Comparison of ENCODE assay signal across 18 cellular contexts in the genomic region with DNA sequence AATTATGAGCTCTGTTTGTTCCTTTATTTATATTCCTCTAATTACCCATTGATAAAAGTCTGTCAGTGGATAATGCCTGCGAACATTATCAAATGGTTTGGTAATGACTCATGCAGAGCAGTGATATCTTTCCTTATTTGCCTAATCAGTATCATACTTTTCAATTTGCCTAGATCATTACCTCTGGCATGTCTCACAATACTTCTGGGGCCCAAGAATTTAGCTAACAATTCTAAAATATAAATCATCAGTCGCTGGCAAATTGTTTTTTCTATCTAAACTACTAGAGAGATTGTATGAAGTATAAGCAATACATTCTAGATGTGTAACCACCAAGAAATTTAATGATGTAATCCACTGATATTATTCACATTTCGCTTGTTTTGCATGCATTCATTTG.
DNase-seq lines count a peak whose midpoint lies in the region; ATAC-seq, FAIRE-seq and TF ChIP-seq lines count a peak whose summit lies in the region.
"Had no signal": no experiment of that assay in that cellular context is flagged by ENCODE, and none has a peak within 500 bp of the region (broad histone marks: within the 10 kb centered on the region; RNA-seq: fewer than 3 reads in every experiment).

No MANE protein-coding gene starts in this region.

- H3K4me2 ChIP-seq in SK-N-SH (no peak overlapping the region), astrocyte (ENCODE audit: low read length) (peak overlapping the region; percentile 20), fibroblast of lung (ENCODE audit: extremely low read depth, insufficient read depth, low read length) (no peak overlapping the region)

- TF ChIP-seq RAD21 in SK-N-SH (IDR thresholded peaks at IDR 0.05; ENCODE audit: low read length): no peak

- H3K9ac ChIP-seq in SK-N-SH (no peak overlapping the region), astrocyte (ENCODE audit: low read length) (no peak overlapping the region), fibroblast of lung (ENCODE audit: insufficient read depth, low read length) (no peak overlapping the region)

- H3K79me2 ChIP-seq in SK-N-SH (ENCODE audit: insufficient read depth) (no peaks in the 10 kb centered on the region), astrocyte (ENCODE audit: insufficient read depth, low read length) (no peaks in the 10 kb centered on the region), fibroblast of lung (ENCODE audit: control insufficient read depth, insufficient read depth, low read length) (no peaks in the 10 kb centered on the region)

- no peak overlapping the region for H3K4me3 Mint-ChIP-seq in astrocyte (ENCODE audit: unreplicated experiment)
- no peak overlapping the region for H3K4me3 Mint-ChIP-seq in stimulated activated naive B cell treated with anti-CD40 and anti-IgM and Interleukin-4, amounts not matched to agents 10 μg/mL and 1 μg/mL and 100 μg/mL, for 72 hours
- H3K4me3 Mint-ChIP-seq: CD4-positive, alpha-beta memory T cell; HFFc6 had no signal

- POLR2A ChIA-PET in SK-N-SH (lab: Yijun Ruan, JAX): no interaction called here

- TF ChIP-seq POLR2A in GM12892 (IDR thresholded peaks at IDR 0.05; ENCODE audit: low read depth, low read length): no peak

- 9% methylated on average over 3 of the region's 3 CpGs for WGBS in SK-N-SH (ENCODE audit: low lambda C conversion rate)

- H3K27ac ChIP-seq in SK-N-SH (ENCODE audit: low read depth in 2 of 2, low read length in 1 of 2) (no peak overlapping the region), astrocyte (ENCODE audit: low read depth, low read length) (no peak overlapping the region), fibroblast of lung (ENCODE audit: insufficient read depth, low read length) (no peak overlapping the region)

- H3K9me3 Mint-ChIP-seq in astrocyte (ENCODE audit: unreplicated experiment): no peaks in the 10 kb centered on the region
- no peaks in the 10 kb centered on the region for H3K9me3 Mint-ChIP-seq in stimulated activated naive B cell treated with anti-CD40 and anti-IgM and Interleukin-4, amounts not matched to agents 10 μg/mL and 1 μg/mL and 100 μg/mL, for 72 hours

- no peak overlapping the region for H3K27ac Mint-ChIP-seq in astrocyte (ENCODE audit: unreplicated experiment)
- no peak overlapping the region for H3K27ac Mint-ChIP-seq in stimulated activated naive B cell treated with anti-CD40 and anti-IgM and Interleukin-4, amounts not matched to agents 10 μg/mL and 1 μg/mL and 100 μg/mL, for 72 hours
- H3K27ac Mint-ChIP-seq: CD4-positive, alpha-beta memory T cell; HFFc6 had no signal

- H3K4me3 ChIP-seq in SK-N-SH (ENCODE audit: low read depth in 2 of 2, low read length in 1 of 2) (no peak overlapping the region), astrocyte (ENCODE audit: insufficient read depth, low read depth, low read length) (no peak overlapping the region), fibroblast of lung (replicated peaks in 1 of 4; ENCODE audit: control extremely low read depth in 1 of 4, insufficient read depth in 1 of 4, low read depth in 3 of 4, low read length in 4 of 4) (no peak overlapping the region), retinal pigment epithelial cell (ENCODE audit: low read length) (no peak overlapping the region)
- H3K4me3 ChIP-seq: MG63 had no signal

- H2AFZ ChIP-seq in SK-N-SH (ENCODE audit: low read depth) (no peak overlapping the region), astrocyte (ENCODE audit: low read depth, low read length) (no peak overlapping the region), fibroblast of lung (ENCODE audit: low read length) (no peak overlapping the region)

- H3K4me1 Mint-ChIP-seq in astrocyte (ENCODE audit: low read depth, unreplicated experiment): peaks cover 11% of the 10 kb centered on the region
- H3K4me1 Mint-ChIP-seq in stimulated activated naive B cell treated with anti-CD40 and anti-IgM and Interleukin-4, amounts not matched to agents 10 μg/mL and 1 μg/mL and 100 μg/mL, for 72 hours: no peaks in the 10 kb centered on the region
- H3K4me1 Mint-ChIP-seq: CD4-positive, alpha-beta memory T cell had no signal

- H4K20me1 ChIP-seq in SK-N-SH (ENCODE audit: insufficient read depth): no peaks in the 10 kb centered on the region
- H4K20me1 ChIP-seq in astrocyte (ENCODE audit: insufficient read depth, low read length): no peaks in the 10 kb centered on the region
- H4K20me1 ChIP-seq in fibroblast of lung (ENCODE audit: control insufficient read depth, extremely low read depth, insufficient read depth, low read length): no peaks in the 10 kb centered on the region

- H3K9me3 ChIP-seq in SK-N-SH: no peaks in the 10 kb centered on the region
- no peaks in the 10 kb centered on the region for H3K9me3 ChIP-seq in astrocyte (ENCODE audit: insufficient read depth, low read depth, low read length)
- H3K9me3 ChIP-seq in fibroblast of lung (ENCODE audit: control insufficient read depth, insufficient read depth, low read depth, low read length): no peaks in the 10 kb centered on the region
- H3K9me3 ChIP-seq: MG63 had no signal

- DNase-seq in SK-N-SH (no peak), astrocyte (ENCODE audit: low read depth) (peak; percentile 87), fibroblast of lung (ENCODE audit: low read depth in 2 of 2) (peak; percentile 7 to 88), retinal pigment epithelial cell (ENCODE audit: low read depth) (peak; percentile 14), GM12892 (ENCODE audit: insufficient read length) (no peak)
- no peak for DNase-seq in stimulated activated naive B cell treated with anti-CD40 and anti-IgM and Interleukin-4, amounts not matched to agents 10 μg/mL and 1 μg/mL and 100 μg/mL, for 72 hours
- no peak for DNase-seq in stimulated activated CD4-positive, alpha-beta T cell treated with anti-CD3 and anti-CD28 coated beads, Interleukin-4, amount 100 ng/mL, for 4 hours
- DNase-seq: 8988T; CD4-positive, alpha-beta memory T cell; HFFc6; Karpas-422; MG63; NCI-H1105; NCI-H187 treated with DMSO at 0.1 percent for 48 hours; NCI-H82; PC-3 had no signal

- H3K36me3 Mint-ChIP-seq in astrocyte (ENCODE audit: low read depth, unreplicated experiment): no peaks in the 10 kb centered on the region
- H3K36me3 Mint-ChIP-seq in stimulated activated naive B cell treated with anti-CD40 and anti-IgM and Interleukin-4, amounts not matched to agents 10 μg/mL and 1 μg/mL and 100 μg/mL, for 72 hours: no peaks in the 10 kb centered on the region
- H3K36me3 Mint-ChIP-seq: CD4-positive, alpha-beta memory T cell had no signal

- CTCF ChIA-PET in SK-N-SH (lab: Yijun Ruan, JAX): interaction anchor here (2.0 kb wide), 1 partner anchor 24 kb away, joined by 5 read pairs; no protein-coding TSS in a partner anchor

- no peaks in the 10 kb centered on the region for H3K27me3 Mint-ChIP-seq in astrocyte (ENCODE audit: low read depth, unreplicated experiment)
- no peaks in the 10 kb centered on the region for H3K27me3 Mint-ChIP-seq in stimulated activated naive B cell treated with anti-CD40 and anti-IgM and Interleukin-4, amounts not matched to agents 10 μg/mL and 1 μg/mL and 100 μg/mL, for 72 hours
- H3K27me3 Mint-ChIP-seq: CD4-positive, alpha-beta memory T cell had no signal

- no peak; the same call in 2 of the 3 replicates for ATAC-seq in SK-N-SH treated with all-trans-retinoic acid at 6 μM for 48 hours
- no peak for ATAC-seq in stimulated activated naive B cell treated with anti-CD40 and anti-IgM and Interleukin-4, amounts not matched to agents 10 μg/mL and 1 μg/mL and 100 μg/mL, for 72 hours (replicated peaks)
- ATAC-seq: PC-3 had no signal

- FAIRE-seq in astrocyte (lab: Jason Lieb, UNC) (peak; percentile 50), GM12892 (lab: Jason Lieb, UNC) (no peak)
- FAIRE-seq: H54 had no signal

- H3K27me3 ChIP-seq in SK-N-SH (ENCODE audit: insufficient read depth) (no peaks in the 10 kb centered on the region), astrocyte (ENCODE audit: insufficient read depth, low read length) (no peaks in the 10 kb centered on the region), fibroblast of lung (ENCODE audit: control insufficient read depth, insufficient read depth, low read length) (no peaks in the 10 kb centered on the region)
- H3K27me3 ChIP-seq: MG63 had no signal

- H3K9me2 ChIP-seq in SK-N-SH: no peaks in the 10 kb centered on the region

- H3F3A ChIP-seq in SK-N-SH (replicated peaks; ENCODE audit: insufficient read depth): no peaks in the 10 kb centered on the region

- TF ChIP-seq EP300 in SK-N-SH (IDR thresholded peaks at IDR 0.05; ENCODE audit: borderline replicate concordance in 1 of 2, low read depth in 1 of 2, low read length in 1 of 2): no peak

- no peak for TF ChIP-seq CTCF in SK-N-SH (IDR thresholded peaks at IDR 0.05)
- no peak for TF ChIP-seq CTCF in astrocyte (IDR thresholded peaks at IDR 0.05; ENCODE audit: insufficient read depth, low read depth, low read length)
- no peak for TF ChIP-seq CTCF in fibroblast of lung (conservative IDR thresholded peaks at IDR 0.05 in 1 of 2, IDR thresholded peaks at IDR 0.05 in 1 of 2; ENCODE audit: low read depth in 1 of 2, low read length in 2 of 2)
- no peak for TF ChIP-seq CTCF in retinal pigment epithelial cell (conservative IDR thresholded peaks at IDR 0.05; ENCODE audit: low read depth, low read length)

- no peaks in the 10 kb centered on the region; a peak in 2 of 4 replicates for H3K4me1 ChIP-seq in SK-N-SH (ENCODE audit: control insufficient read depth in 1 of 2, insufficient read depth in 2 of 2, low read depth in 1 of 2, low read length in 1 of 2)
- no peaks in the 10 kb centered on the region for H3K4me1 ChIP-seq in astrocyte (ENCODE audit: insufficient read depth, low read length)
- H3K4me1 ChIP-seq in fibroblast of lung (ENCODE audit: control insufficient read depth, extremely low read depth, insufficient read depth, low read length): no peaks in the 10 kb centered on the region

- H3K36me3 ChIP-seq in SK-N-SH (replicated peaks in 1 of 2; ENCODE audit: control insufficient read depth in 1 of 2, insufficient read depth in 2 of 2, low read length in 1 of 2) (no peaks in the 10 kb centered on the region), astrocyte (ENCODE audit: insufficient read depth, low read length) (no peaks in the 10 kb centered on the region), fibroblast of lung (ENCODE audit: control insufficient read depth, insufficient read depth, low read length) (no peaks in the 10 kb centered on the region)
- H3K36me3 ChIP-seq: MG63 had no signal

TF ChIP-seq in SK-N-SH, 30 proteins besides CTCF, POLR2A, EP300 and RAD21:
- TF ChIP-seq, protein P1, sequence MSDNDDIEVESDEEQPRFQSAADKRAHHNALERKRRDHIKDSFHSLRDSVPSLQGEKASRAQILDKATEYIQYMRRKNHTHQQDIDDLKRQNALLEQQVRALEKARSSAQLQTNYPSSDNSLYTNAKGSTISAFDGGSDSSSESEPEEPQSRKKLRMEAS (IDR thresholded peaks at IDR 0.05; ENCODE audit: low read depth): no peak
- TF ChIP-seq NRF1 (IDR thresholded peaks at IDR 0.05; ENCODE audit: low read depth, low read length): no peak
- TF ChIP-seq SMC3 (IDR thresholded peaks at IDR 0.05; ENCODE audit: low read depth, low read length): no peak
- no peak for TF ChIP-seq NFIC (IDR thresholded peaks at IDR 0.05; ENCODE audit: borderline replicate concordance)

Comparison
In these comparisons a context has a peak if more than half of its experiments do, and no peak if none do; other contexts are left out.
1. DNase-seq: peak in astrocyte (single experiment), fibroblast of lung (2 of 2) and retinal pigment epithelial cell (single experiment); none in SK-N-SH (single experiment), GM12892 (single experiment), stimulated activated naive B cell treated with anti-CD40 and anti-IgM and Interleukin-4, amounts not matched to agents 10 μg/mL and 1 μg/mL and 100 μg/mL, for 72 hours (single experiment) and stimulated activated CD4-positive, alpha-beta T cell treated with anti-CD3 and anti-CD28 coated beads, Interleukin-4, amount 100 ng/mL, for 4 hours (0 of 2).